Comparison of ENCODE assay signal across 8 cellular contexts in genomic region chr4:82284858-82285805, GRCh38.
DNase-seq lines count a peak whose midpoint lies in the region; TF ChIP-seq lines count a peak whose summit lies in the region.

No MANE protein-coding gene starts in this region.

- H3K4me3 Mint-ChIP-seq in nephron progenitor cell = peak overlapping the region; percentile 75
- H3K4me3 Mint-ChIP-seq in stimulated activated naive CD8-positive, alpha-beta T cell treated with anti-CD3 and anti-CD28 coated beads, Interleukin-15, Interleukin-2, amounts not matched to agents 100 ng/mL and 50 ng/mL, for 24 hours = peak overlapping the region; percentile 75

- no peaks in the 10 kb centered on the region for H3K9me3 Mint-ChIP-seq in nephron progenitor cell
- no peaks in the 10 kb centered on the region for H3K9me3 Mint-ChIP-seq in stimulated activated naive CD8-positive, alpha-beta T cell treated with anti-CD3 and anti-CD28 coated beads, Interleukin-15, Interleukin-2, amounts not matched to agents 100 ng/mL and 50 ng/mL, for 24 hours

- TF ChIP-seq CTCF in fibroblast of villous mesenchyme (IDR thresholded peaks at IDR 0.05; ENCODE audit: insufficient read depth, low read depth, low read length) (peak; percentile 83), nephron progenitor cell (IDR thresholded peaks at IDR 0.05) (peak; percentile 92)

- peaks cover 9% of the 10 kb centered on the region for H3K4me1 ChIP-seq in HAP-1

- peak; percentile 99 for DNase-seq in ELF-1 (ENCODE audit: low read depth, low spot score)
- DNase-seq in HAP-1 (ENCODE audit: low spot score in 2 of 2) = peak; percentile 96 to 99
- peak; percentile 98 for DNase-seq in M059J (ENCODE audit: low read depth)
- DNase-seq in SHP77 (lab: John Stamatoyannopoulos, UW) = peak; percentile 95 to 96
- peak; percentile 99 for DNase-seq in activated gamma-delta T cell (lab: John Stamatoyannopoulos, UW)
- DNase-seq in fibroblast of villous mesenchyme (ENCODE audit: low read depth) = peak; percentile 98
- DNase-seq in nephron progenitor cell = peak; percentile 100

- H3K4me1 Mint-ChIP-seq in nephron progenitor cell = peaks cover 11% of the 10 kb centered on the region
- H3K4me1 Mint-ChIP-seq in stimulated activated naive CD8-positive, alpha-beta T cell treated with anti-CD3 and anti-CD28 coated beads, Interleukin-15, Interleukin-2, amounts not matched to agents 100 ng/mL and 50 ng/mL, for 24 hours (ENCODE audit: low read depth) = peaks cover 13% of the 10 kb centered on the region

- no peaks in the 10 kb centered on the region for H3K36me3 Mint-ChIP-seq in nephron progenitor cell (ENCODE audit: low read depth)
- no peaks in the 10 kb centered on the region for H3K36me3 Mint-ChIP-seq in stimulated activated naive CD8-positive, alpha-beta T cell treated with anti-CD3 and anti-CD28 coated beads, Interleukin-15, Interleukin-2, amounts not matched to agents 100 ng/mL and 50 ng/mL, for 24 hours (ENCODE audit: low read depth)

- H3K4me3 ChIP-seq in HAP-1 = peak overlapping the region; percentile 47
- peak overlapping the region; percentile 56 for H3K4me3 ChIP-seq in fibroblast of villous mesenchyme (ENCODE audit: low read depth, low read length)

- H3K27ac Mint-ChIP-seq in nephron progenitor cell = peak overlapping the region; percentile 18
- no peak overlapping the region for H3K27ac Mint-ChIP-seq in stimulated activated naive CD8-positive, alpha-beta T cell treated with anti-CD3 and anti-CD28 coated beads, Interleukin-15, Interleukin-2, amounts not matched to agents 100 ng/mL and 50 ng/mL, for 24 hours

- H3K27me3 ChIP-seq in HAP-1 (ENCODE audit: low read depth) = peaks cover 25% of the 10 kb centered on the region

- no peaks in the 10 kb centered on the region for H3K36me3 ChIP-seq in HAP-1 (replicated peaks)

- in situ Hi-C loops in HAP-1 (cut with MboI; ENCODE audit: low sequenced_read_pairs) = no loop called here

- no peaks in the 10 kb centered on the region for H3K9me3 ChIP-seq in HAP-1

- peaks cover 22% of the 10 kb centered on the region for H3K27me3 Mint-ChIP-seq in nephron progenitor cell (ENCODE audit: low read depth, poor library complexity)
- H3K27me3 Mint-ChIP-seq in stimulated activated naive CD8-positive, alpha-beta T cell treated with anti-CD3 and anti-CD28 coated beads, Interleukin-15, Interleukin-2, amounts not matched to agents 100 ng/mL and 50 ng/mL, for 24 hours = peaks cover 3% of the 10 kb centered on the region

Comparison
In these comparisons a context has a peak if more than half of its experiments do, and no peak if none do; other contexts are left out.
1. Peak in every context shown above with its lines: DNase-seq and H3K4me3 ChIP-seq.